Comparison of ENCODE assay signal across 1 cellular context in the genomic region with DNA sequence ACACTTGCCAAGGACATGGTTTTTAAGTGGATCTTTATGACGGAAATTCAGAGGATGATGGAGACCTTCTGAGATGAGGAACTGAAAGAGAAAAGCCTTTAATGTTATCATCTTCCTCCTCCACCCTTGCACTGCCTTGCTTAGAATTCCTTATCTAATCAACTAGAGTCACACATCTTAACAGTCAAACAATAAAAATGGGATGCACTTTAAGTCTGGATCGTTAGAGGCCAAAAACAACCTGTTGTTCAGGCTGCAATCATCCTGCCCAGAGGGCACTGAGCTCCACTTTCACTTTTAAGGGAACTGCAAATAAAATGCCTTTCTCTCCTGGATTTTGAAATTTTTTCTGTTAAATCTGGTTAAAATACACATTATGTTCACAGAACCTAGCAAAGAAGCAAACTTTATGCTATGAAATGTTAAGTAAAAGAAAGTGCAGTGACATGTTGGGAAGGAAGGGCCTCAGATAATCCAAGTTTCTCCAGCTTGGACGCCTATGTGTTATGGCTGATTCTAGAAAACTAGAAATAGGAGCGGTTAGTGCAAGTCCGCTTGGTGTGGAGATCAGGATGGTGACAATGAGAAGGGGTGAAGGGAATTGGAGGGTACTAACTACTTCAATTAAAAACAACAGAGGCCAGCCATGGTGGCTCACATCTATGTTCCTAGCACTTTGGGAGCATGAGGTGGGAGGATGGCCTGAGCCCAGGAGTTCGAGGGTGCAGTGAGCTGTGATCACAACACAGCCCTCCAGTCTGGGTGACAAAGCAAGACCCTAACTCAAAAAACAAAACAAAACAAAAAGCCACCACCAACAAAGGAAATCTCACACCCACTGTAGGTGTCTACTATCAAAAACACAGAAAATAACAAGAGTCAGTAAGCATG.
TF ChIP-seq lines count a peak whose summit lies in the region.

No MANE protein-coding gene starts in this region.

TF ChIP-seq in K562, 482 proteins besides CTCF, POLR2A, EP300 and RAD21 (continued from another document and continues in another):
- TF ChIP-seq ZNF79 (CRISPR knock-in tag; IDR thresholded peaks at IDR 0.05; ENCODE audit: low read depth) (no peak), TAF1 (IDR thresholded peaks at IDR 0.05; ENCODE audit: control insufficient read depth, extremely low read depth, insufficient read depth, low read length, severe bottlenecking) (no peak), NFATC3 (IDR thresholded peaks at IDR 0.05) (no peak), ZNF77 (CRISPR knock-in tag; IDR thresholded peaks at IDR 0.05) (no peak), MCM7 (IDR thresholded peaks at IDR 0.05) (no peak), MEF2A (IDR thresholded peaks at IDR 0.05; ENCODE audit: control insufficient read depth, low read depth, low read length) (no peak), SP2 (IDR thresholded peaks at IDR 0.05; ENCODE audit: extremely low read depth, low read depth, low read length, poor library complexity, severe bottlenecking) (no peak), NUFIP1 (IDR thresholded peaks at IDR 0.05; ENCODE audit: partially characterized antibody) (no peak), GABPA (tag; conservative IDR thresholded peaks at IDR 0.05; ENCODE audit: low read depth) (no peak), ASH1L (IDR thresholded peaks at IDR 0.05; ENCODE audit: borderline replicate concordance, low read depth, partially characterized antibody) (no peak), COPS2 (conservative IDR thresholded peaks at IDR 0.05) (no peak), ZNF184 (CRISPR knock-in tag; IDR thresholded peaks at IDR 0.05) (no peak), LARP7 (IDR thresholded peaks at IDR 0.05) (no peak), MAFF (IDR thresholded peaks at IDR 0.05; ENCODE audit: low read length) (no peak), PRMT5 (CRISPR knock-in tag; IDR thresholded peaks at IDR 0.05) (no peak), STAG1 (CRISPR knock-in tag; IDR thresholded peaks at IDR 0.05; ENCODE audit: borderline replicate concordance) (no peak), TCF7 (IDR thresholded peaks at IDR 0.05; ENCODE audit: borderline replicate concordance) (no peak), MYNN (IDR thresholded peaks at IDR 0.05) (no peak), MYNN (CRISPR knock-in tag; IDR thresholded peaks at IDR 0.05) (no peak), MTA3 (IDR thresholded peaks at IDR 0.05; ENCODE audit: borderline replicate concordance) (0 out of 2 replicates have a peak, but pooled peaks have one; percentile 44), ESRRA (IDR thresholded peaks at IDR 0.05; ENCODE audit: borderline replicate concordance, low read depth) (no peak), PTRF (tag; IDR thresholded peaks at IDR 0.05) (no peak), ZNF146 (CRISPR knock-in tag; IDR thresholded peaks at IDR 0.05; ENCODE audit: unreplicated experiment) (no peak), ZNF766 (CRISPR knock-in tag; conservative IDR thresholded peaks at IDR 0.05) (peak; percentile 83; the same call in 1 of the 2 replicates), ZNF263 (CRISPR knock-in tag; IDR thresholded peaks at IDR 0.05; ENCODE audit: borderline replicate concordance) (no peak)
- TF ChIP-seq, protein P1, sequence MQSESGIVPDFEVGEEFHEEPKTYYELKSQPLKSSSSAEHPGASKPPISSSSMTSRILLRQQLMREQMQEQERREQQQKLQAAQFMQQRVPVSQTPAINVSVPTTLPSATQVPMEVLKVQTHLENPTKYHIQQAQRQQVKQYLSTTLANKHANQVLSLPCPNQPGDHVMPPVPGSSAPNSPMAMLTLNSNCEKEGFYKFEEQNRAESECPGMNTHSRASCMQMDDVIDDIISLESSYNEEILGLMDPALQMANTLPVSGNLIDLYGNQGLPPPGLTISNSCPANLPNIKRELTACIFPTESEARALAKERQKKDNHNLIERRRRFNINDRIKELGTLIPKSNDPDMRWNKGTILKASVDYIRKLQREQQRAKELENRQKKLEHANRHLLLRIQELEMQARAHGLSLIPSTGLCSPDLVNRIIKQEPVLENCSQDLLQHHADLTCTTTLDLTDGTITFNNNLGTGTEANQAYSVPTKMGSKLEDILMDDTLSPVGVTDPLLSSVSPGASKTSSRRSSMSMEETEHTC (IDR thresholded peaks at IDR 0.05): no peak
- TF ChIP-seq, protein P2, sequence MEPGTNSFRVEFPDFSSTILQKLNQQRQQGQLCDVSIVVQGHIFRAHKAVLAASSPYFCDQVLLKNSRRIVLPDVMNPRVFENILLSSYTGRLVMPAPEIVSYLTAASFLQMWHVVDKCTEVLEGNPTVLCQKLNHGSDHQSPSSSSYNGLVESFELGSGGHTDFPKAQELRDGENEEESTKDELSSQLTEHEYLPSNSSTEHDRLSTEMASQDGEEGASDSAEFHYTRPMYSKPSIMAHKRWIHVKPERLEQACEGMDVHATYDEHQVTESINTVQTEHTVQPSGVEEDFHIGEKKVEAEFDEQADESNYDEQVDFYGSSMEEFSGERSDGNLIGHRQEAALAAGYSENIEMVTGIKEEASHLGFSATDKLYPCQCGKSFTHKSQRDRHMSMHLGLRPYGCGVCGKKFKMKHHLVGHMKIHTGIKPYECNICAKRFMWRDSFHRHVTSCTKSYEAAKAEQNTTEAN (CRISPR knock-in tag; IDR thresholded peaks at IDR 0.05): no peak
- TF ChIP-seq, protein P3, sequence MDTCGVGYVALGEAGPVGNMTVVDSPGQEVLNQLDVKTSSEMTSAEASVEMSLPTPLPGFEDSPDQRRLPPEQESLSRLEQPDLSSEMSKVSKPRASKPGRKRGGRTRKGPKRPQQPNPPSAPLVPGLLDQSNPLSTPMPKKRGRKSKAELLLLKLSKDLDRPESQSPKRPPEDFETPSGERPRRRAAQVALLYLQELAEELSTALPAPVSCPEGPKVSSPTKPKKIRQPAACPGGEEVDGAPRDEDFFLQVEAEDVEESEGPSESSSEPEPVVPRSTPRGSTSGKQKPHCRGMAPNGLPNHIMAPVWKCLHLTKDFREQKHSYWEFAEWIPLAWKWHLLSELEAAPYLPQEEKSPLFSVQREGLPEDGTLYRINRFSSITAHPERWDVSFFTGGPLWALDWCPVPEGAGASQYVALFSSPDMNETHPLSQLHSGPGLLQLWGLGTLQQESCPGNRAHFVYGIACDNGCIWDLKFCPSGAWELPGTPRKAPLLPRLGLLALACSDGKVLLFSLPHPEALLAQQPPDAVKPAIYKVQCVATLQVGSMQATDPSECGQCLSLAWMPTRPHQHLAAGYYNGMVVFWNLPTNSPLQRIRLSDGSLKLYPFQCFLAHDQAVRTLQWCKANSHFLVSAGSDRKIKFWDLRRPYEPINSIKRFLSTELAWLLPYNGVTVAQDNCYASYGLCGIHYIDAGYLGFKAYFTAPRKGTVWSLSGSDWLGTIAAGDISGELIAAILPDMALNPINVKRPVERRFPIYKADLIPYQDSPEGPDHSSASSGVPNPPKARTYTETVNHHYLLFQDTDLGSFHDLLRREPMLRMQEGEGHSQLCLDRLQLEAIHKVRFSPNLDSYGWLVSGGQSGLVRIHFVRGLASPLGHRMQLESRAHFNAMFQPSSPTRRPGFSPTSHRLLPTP (IDR thresholded peaks at IDR 0.05; ENCODE audit: borderline replicate concordance, extremely low read depth, insufficient read length): no peak
- TF ChIP-seq, protein P4, sequence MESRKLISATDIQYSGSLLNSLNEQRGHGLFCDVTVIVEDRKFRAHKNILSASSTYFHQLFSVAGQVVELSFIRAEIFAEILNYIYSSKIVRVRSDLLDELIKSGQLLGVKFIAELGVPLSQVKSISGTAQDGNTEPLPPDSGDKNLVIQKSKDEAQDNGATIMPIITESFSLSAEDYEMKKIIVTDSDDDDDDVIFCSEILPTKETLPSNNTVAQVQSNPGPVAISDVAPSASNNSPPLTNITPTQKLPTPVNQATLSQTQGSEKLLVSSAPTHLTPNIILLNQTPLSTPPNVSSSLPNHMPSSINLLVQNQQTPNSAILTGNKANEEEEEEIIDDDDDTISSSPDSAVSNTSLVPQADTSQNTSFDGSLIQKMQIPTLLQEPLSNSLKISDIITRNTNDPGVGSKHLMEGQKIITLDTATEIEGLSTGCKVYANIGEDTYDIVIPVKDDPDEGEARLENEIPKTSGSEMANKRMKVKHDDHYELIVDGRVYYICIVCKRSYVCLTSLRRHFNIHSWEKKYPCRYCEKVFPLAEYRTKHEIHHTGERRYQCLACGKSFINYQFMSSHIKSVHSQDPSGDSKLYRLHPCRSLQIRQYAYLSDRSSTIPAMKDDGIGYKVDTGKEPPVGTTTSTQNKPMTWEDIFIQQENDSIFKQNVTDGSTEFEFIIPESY (CRISPR knock-in tag; IDR thresholded peaks at IDR 0.05): peak; percentile 17; the same call in 1 of the 2 replicates
- TF ChIP-seq, protein P5, sequence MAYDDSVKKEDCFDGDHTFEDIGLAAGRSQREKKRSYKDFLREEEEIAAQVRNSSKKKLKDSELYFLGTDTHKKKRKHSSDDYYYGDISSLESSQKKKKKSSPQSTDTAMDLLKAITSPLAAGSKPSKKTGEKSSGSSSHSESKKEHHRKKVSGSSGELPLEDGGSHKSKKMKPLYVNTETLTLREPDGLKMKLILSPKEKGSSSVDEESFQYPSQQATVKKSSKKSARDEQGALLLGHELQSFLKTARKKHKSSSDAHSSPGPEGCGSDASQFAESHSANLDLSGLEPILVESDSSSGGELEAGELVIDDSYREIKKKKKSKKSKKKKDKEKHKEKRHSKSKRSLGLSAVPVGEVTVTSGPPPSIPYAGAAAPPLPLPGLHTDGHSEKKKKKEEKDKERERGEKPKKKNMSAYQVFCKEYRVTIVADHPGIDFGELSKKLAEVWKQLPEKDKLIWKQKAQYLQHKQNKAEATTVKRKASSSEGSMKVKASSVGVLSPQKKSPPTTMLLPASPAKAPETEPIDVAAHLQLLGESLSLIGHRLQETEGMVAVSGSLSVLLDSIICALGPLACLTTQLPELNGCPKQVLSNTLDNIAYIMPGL (CRISPR knock-in tag; IDR thresholded peaks at IDR 0.05): no peak
- TF ChIP-seq, protein P6, sequence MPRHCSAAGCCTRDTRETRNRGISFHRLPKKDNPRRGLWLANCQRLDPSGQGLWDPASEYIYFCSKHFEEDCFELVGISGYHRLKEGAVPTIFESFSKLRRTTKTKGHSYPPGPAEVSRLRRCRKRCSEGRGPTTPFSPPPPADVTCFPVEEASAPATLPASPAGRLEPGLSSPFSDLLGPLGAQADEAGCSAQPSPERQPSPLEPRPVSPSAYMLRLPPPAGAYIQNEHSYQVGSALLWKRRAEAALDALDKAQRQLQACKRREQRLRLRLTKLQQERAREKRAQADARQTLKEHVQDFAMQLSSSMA (CRISPR knock-in tag; IDR thresholded peaks at IDR 0.05): no peak
- TF ChIP-seq, protein P7, sequence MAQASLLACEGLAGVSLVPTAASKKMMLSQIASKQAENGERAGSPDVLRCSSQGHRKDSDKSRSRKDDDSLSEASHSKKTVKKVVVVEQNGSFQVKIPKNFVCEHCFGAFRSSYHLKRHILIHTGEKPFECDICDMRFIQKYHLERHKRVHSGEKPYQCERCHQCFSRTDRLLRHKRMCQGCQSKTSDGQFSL (CRISPR knock-in tag; IDR thresholded peaks at IDR 0.05): no peak
- TF ChIP-seq, protein P7 (tag; IDR thresholded peaks at IDR 0.05): no peak
- TF ChIP-seq, protein P8, sequence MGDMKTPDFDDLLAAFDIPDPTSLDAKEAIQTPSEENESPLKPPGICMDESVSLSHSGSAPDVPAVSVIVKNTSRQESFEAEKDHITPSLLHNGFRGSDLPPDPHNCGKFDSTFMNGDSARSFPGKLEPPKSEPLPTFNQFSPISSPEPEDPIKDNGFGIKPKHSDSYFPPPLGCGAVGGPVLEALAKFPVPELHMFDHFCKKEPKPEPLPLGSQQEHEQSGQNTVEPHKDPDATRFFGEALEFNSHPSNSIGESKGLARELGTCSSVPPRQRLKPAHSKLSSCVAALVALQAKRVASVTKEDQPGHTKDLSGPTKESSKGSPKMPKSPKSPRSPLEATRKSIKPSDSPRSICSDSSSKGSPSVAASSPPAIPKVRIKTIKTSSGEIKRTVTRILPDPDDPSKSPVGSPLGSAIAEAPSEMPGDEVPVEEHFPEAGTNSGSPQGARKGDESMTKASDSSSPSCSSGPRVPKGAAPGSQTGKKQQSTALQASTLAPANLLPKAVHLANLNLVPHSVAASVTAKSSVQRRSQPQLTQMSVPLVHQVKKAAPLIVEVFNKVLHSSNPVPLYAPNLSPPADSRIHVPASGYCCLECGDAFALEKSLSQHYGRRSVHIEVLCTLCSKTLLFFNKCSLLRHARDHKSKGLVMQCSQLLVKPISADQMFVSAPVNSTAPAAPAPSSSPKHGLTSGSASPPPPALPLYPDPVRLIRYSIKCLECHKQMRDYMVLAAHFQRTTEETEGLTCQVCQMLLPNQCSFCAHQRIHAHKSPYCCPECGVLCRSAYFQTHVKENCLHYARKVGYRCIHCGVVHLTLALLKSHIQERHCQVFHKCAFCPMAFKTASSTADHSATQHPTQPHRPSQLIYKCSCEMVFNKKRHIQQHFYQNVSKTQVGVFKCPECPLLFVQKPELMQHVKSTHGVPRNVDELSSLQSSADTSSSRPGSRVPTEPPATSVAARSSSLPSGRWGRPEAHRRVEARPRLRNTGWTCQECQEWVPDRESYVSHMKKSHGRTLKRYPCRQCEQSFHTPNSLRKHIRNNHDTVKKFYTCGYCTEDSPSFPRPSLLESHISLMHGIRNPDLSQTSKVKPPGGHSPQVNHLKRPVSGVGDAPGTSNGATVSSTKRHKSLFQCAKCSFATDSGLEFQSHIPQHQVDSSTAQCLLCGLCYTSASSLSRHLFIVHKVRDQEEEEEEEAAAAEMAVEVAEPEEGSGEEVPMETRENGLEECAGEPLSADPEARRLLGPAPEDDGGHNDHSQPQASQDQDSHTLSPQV (IDR thresholded peaks at IDR 0.05): no peak; the same call in 1 of the 2 replicates
